In the genomic region with DNA sequence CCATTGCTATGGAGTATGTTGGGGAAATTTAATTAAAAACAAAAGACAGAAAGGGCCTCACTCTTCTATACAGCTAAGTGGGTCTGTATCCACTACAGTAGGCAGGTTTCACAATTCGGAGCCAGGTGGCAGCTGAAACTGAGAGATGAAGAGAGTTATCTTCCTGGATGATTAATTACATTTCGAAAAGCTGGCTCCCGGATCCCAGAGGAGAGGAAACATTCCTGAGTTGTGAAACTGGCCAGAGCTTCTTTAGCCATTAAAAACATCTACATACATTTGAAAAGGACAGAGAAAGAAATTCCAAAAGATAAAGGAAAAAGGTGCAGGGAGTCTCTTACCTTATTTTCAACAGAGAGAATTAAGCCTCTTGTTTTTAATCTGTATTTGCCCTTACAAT, we compare ENCODE assay signal across 21 cellular contexts. TPM values are rescaled to one million over a fixed set of nuclear protein-coding genes. Genes with fewer than 3 reads are reported as not detected.
"Had no signal": no experiment of that assay in that cellular context is flagged by ENCODE, and none has a peak within 500 bp of the region (broad histone marks: within the 10 kb centered on the region; RNA-seq: fewer than 3 reads in every experiment).

No MANE protein-coding gene starts in this region.

- H3K9me3 Mint-ChIP-seq: activated CD4-positive, alpha-beta memory T cell treated with anti-CD3 and anti-CD28 coated beads, Interleukin-2, amount 10 ng/mL, durations not matched to agents 7 days and 5 days; activated naive CD4-positive, alpha-beta T cell treated with anti-CD3 and anti-CD28 coated beads, Interleukin-2, amount 50 U/mL, for 24 hours; central memory CD8-positive, alpha-beta T cell; natural killer cell had no signal

- H3K27ac Mint-ChIP-seq: activated CD4-positive, alpha-beta memory T cell treated with anti-CD3 and anti-CD28 coated beads, Interleukin-2, amount 10 ng/mL, durations not matched to agents 7 days and 5 days; activated naive CD4-positive, alpha-beta T cell treated with anti-CD3 and anti-CD28 coated beads, Interleukin-2, amount 50 U/mL, for 24 hours; natural killer cell; T-helper 17 cell had no signal

- H3K27me3 Mint-ChIP-seq: central memory CD8-positive, alpha-beta T cell; T-helper 17 cell had no signal

- H3K4me3 ChIP-seq: adrenal gland, tibial artery, uterus had no signal

- H3K4me1 Mint-ChIP-seq: activated CD4-positive, alpha-beta memory T cell treated with anti-CD3 and anti-CD28 coated beads, Interleukin-2, amount 10 ng/mL, durations not matched to agents 7 days and 5 days; activated naive CD4-positive, alpha-beta T cell treated with anti-CD3 and anti-CD28 coated beads, Interleukin-2, amount 50 U/mL, for 24 hours; central memory CD8-positive, alpha-beta T cell; natural killer cell; T-helper 17 cell had no signal

- H3K4me3 Mint-ChIP-seq: activated CD4-positive, alpha-beta memory T cell treated with anti-CD3 and anti-CD28 coated beads, Interleukin-2, amount 10 ng/mL, durations not matched to agents 7 days and 5 days; activated naive CD4-positive, alpha-beta T cell treated with anti-CD3 and anti-CD28 coated beads, Interleukin-2, amount 50 U/mL, for 24 hours; central memory CD8-positive, alpha-beta T cell; natural killer cell; T-helper 17 cell had no signal

- H3K36me3 Mint-ChIP-seq: activated naive CD4-positive, alpha-beta T cell treated with anti-CD3 and anti-CD28 coated beads, Interleukin-2, amount 50 U/mL, for 24 hours; natural killer cell had no signal

- H3K4me1 ChIP-seq: adrenal gland, tibial artery, uterus had no signal

- H3K27me3 ChIP-seq: uterus had no signal

- H3K27ac ChIP-seq: adrenal gland, neutrophil, tibial artery, uterus had no signal

- H3K36me3 ChIP-seq: adrenal gland, neutrophil, tibial artery, uterus had no signal

- ATAC-seq: natural killer cell, T-helper 17 cell had no signal

- DNase-seq: activated CD4-positive, alpha-beta memory T cell treated with anti-CD3 and anti-CD28 coated beads, Interleukin-2, amount 10 ng/mL, durations not matched to agents 7 days and 5 days; activated CD4-positive, alpha-beta T cell treated with anti-CD3 and anti-CD28 coated beads for 4 hours; activated CD8-positive, alpha-beta memory T cell treated with anti-CD3 and anti-CD28 coated beads, Interleukin-2, amount 50 U/mL, for 4 hours; activated effector memory CD4-positive, alpha-beta T cell treated with anti-CD3 and anti-CD28 coated beads, Interleukin-2, amount 50 U/mL, for 16 hours; activated T-cell treated with anti-CD3 and anti-CD28 coated beads, Interleukin-2, amount 50 U/mL, for 48 hours; adrenal gland; cortex of kidney; effector CD4-positive, alpha-beta T cell; mesendoderm; natural killer cell; posterior cingulate gyrus; stimulated activated CD4-positive, alpha-beta T cell treated with anti-CD3 and anti-CD28 coated beads, Interleukin-15, amount 100 ng/mL, for 24 hours; stimulated activated CD4-positive, alpha-beta T cell treated with anti-CD3 and anti-CD28 coated beads, Interleukin-4, amount 100 ng/mL, for 1 hour; stimulated activated naive CD4-positive, alpha-beta T cell; T-helper 17 cell; tibial artery; uterus had no signal

- H3K9me3 ChIP-seq: adrenal gland, neutrophil, tibial artery, uterus had no signal

RNA-seq across cellular contexts. Expression of a gene that starts 58.6 kb away (rescaled TPM):
- total RNA-seq: activated CD4-positive, alpha-beta memory T cell treated with anti-CD3 and anti-CD28 coated beads, Interleukin-2, amount 10 ng/mL, durations not matched to agents 7 days and 5 days; liver; natural killer cell; T-helper 17 cell had no signal
